Comparison of ENCODE assay signal across 22 cellular contexts in genomic region chr1:177789956-177790355, GRCh38.
DNase-seq lines count a peak whose midpoint lies in the region; ATAC-seq, FAIRE-seq and TF ChIP-seq lines count a peak whose summit lies in the region.
"Had no signal": no experiment of that assay in that cellular context is flagged by ENCODE, and none has a peak within 500 bp of the region (broad histone marks: within the 10 kb centered on the region; RNA-seq: fewer than 3 reads in every experiment).

No MANE protein-coding gene starts in this region.

- H3K4me2 ChIP-seq in HepG2 (ENCODE audit: low read depth, low read length) (no peak overlapping the region), KMS-11 (peak overlapping the region; percentile 0; the same call in 1 of the 2 replicates)
- H3K4me2 ChIP-seq: A549 had no signal

- H3K27me3 ChIP-seq in HepG2 (ENCODE audit: control insufficient read depth in 1 of 2, insufficient read depth in 2 of 2, low read length in 2 of 2) (peaks cover 0 to 4% of the 10 kb centered on the region in 2 experiments; a peak in 3 of 5 replicates), right lobe of liver (no peaks in the 10 kb centered on the region), KMS-11 (ENCODE audit: insufficient read depth, low read depth) (no peaks in the 10 kb centered on the region), spleen (replicated peaks in 1 of 7) (no peaks in the 10 kb centered on the region)

- TF ChIP-seq POLR2A in HepG2 (IDR thresholded peaks at IDR 0.05; ENCODE audit: insufficient read depth in 1 of 2, low read depth in 2 of 2, low read length in 2 of 2) (no peak), right lobe of liver (IDR thresholded peaks at IDR 0.05) (no peak), spleen (IDR thresholded peaks at IDR 0.05) (no peak)

- no peak overlapping the region for H2AFZ ChIP-seq in HepG2 (ENCODE audit: low read length)
- no peak overlapping the region for H2AFZ ChIP-seq in KMS-11 (ENCODE audit: low read depth)

- no peak overlapping the region for H3K4me3 ChIP-seq in HepG2 (replicated peaks in 1 of 3; ENCODE audit: insufficient read depth in 1 of 3, low read depth in 2 of 3, low read length in 3 of 3)
- no peak overlapping the region for H3K4me3 ChIP-seq in right lobe of liver
- H3K4me3 ChIP-seq in KMS-11 (IDR thresholded peaks at IDR 0.05; ENCODE audit: insufficient read depth, low read depth, low read length), result no peak overlapping the region
- no peak overlapping the region for H3K4me3 ChIP-seq in spleen
- H3K4me3 ChIP-seq in foreskin fibroblast (ENCODE audit: low read depth in 1 of 2, low read length in 2 of 2), result no peak overlapping the region
- H3K4me3 ChIP-seq: A549; BLaER1 treated with 17β-estradiol and CSF1 and Interleukin-3, amounts not matched to agents 10 nM and 100 nM had no signal

- peaks cover 8% of the 10 kb centered on the region; the same call in 1 of the 2 replicates for H3K4me1 ChIP-seq in HepG2 (ENCODE audit: insufficient read depth, low read length)
- no peaks in the 10 kb centered on the region for H3K4me1 ChIP-seq in right lobe of liver
- peaks cover 17% of the 10 kb centered on the region for H3K4me1 ChIP-seq in KMS-11 (ENCODE audit: low read depth, poor library complexity, severe bottlenecking)
- H3K4me1 ChIP-seq in spleen, result peaks cover 0 to 4% (median 0%) of the 10 kb centered on the region in 6 donors
- H3K4me1 ChIP-seq: A549, Caco-2 had no signal

- H3K9ac ChIP-seq in HepG2 (ENCODE audit: insufficient read depth, low read depth, low read length) (no peak overlapping the region), KMS-11 (no peak overlapping the region)
- H3K9ac ChIP-seq: BLaER1 treated with 17β-estradiol and CSF1 and Interleukin-3, amounts not matched to agents 10 nM and 100 nM had no signal

- WGBS in HepG2 (ENCODE audit: low lambda C conversion rate), result 1% methylated on average over 3 of the region's 3 CpGs
- 83% methylated on average over 3 of the region's 3 CpGs for WGBS in right lobe of liver (ENCODE audit: insufficient coverage, low coverage, low lambda C conversion rate, missing lambda C conversion rate)
- 68 to 88% (median 81%) methylated on average over 3 of the region's 3 CpGs for WGBS in spleen, 5 donors

- POLR2A ChIA-PET in HepG2 (lab: Yijun Ruan, JAX), result no interaction called here

- no peaks in the 10 kb centered on the region for H3K36me3 ChIP-seq in HepG2 (replicated peaks in 1 of 2; ENCODE audit: control insufficient read depth in 1 of 2, insufficient read depth in 2 of 2, low read length in 2 of 2)
- no peaks in the 10 kb centered on the region for H3K36me3 ChIP-seq in right lobe of liver
- no peaks in the 10 kb centered on the region for H3K36me3 ChIP-seq in KMS-11 (ENCODE audit: insufficient read depth)
- H3K36me3 ChIP-seq in spleen, result no peaks in the 10 kb centered on the region
- H3K36me3 ChIP-seq: BLaER1 treated with 17β-estradiol and CSF1 and Interleukin-3, amounts not matched to agents 10 nM and 100 nM had no signal

- in situ Hi-C loops in HepG2 (cut with HindIII; ENCODE audit: extremely low pct_ligation_motif_present, low pct_unique_long_range_greater_than_20kb), result loop anchor here (25.0 kb wide), 1 partner anchor 903 kb away; no protein-coding TSS in a partner anchor

- no peak for TF ChIP-seq RAD21 in HepG2 (CRISPR knock-in tag; IDR thresholded peaks at IDR 0.05)

- no TSS peak for BruUV-seq in HepG2 (replicated peaks; lab: Mats Ljungman, UMichigan)

- intact Hi-C loops in HepG2 (cut with micrococcal nuclease; ENCODE audit: unreplicated experiment) (no loop called here), right lobe of liver (cut with DNase I) (no loop called here), spleen (cut with DNase I; ENCODE audit: low total_unique reads) (loop anchor here (10.0 kb wide), 1 partner anchor 535 kb away; no protein-coding TSS in a partner anchor)

- ATAC-seq in HepG2, result no peak
- ATAC-seq in right lobe of liver, result no peak
- ATAC-seq: A549; CD8-positive, alpha-beta T cell had no signal

- TF ChIP-seq EP300 in HepG2 (IDR thresholded peaks at IDR 0.05; ENCODE audit: low read depth in 2 of 2, low read length in 2 of 2) (no peak), HepG2 (CRISPR knock-in tag; IDR thresholded peaks at IDR 0.05; ENCODE audit: borderline replicate concordance) (no peak)

- TF ChIP-seq CTCF in HepG2 (CRISPR knock-in tag; IDR thresholded peaks at IDR 0.05) (no peak), right lobe of liver (IDR thresholded peaks at IDR 0.05) (no peak), KMS-11 (conservative IDR thresholded peaks at IDR 0.05; ENCODE audit: low read depth, low read length) (no peak), spleen (IDR thresholded peaks at IDR 0.05 in 8 of 11, conservative IDR thresholded peaks at IDR 0.05 in 3 of 11) (no peak), foreskin fibroblast (IDR thresholded peaks at IDR 0.05; ENCODE audit: low read depth, low read length) (no peak)

- H4K20me1 ChIP-seq in HepG2 (ENCODE audit: insufficient read depth, low read length), result no peaks in the 10 kb centered on the region
- H4K20me1 ChIP-seq in KMS-11 (ENCODE audit: insufficient read depth), result no peaks in the 10 kb centered on the region
- H4K20me1 ChIP-seq: BLaER1 treated with 17β-estradiol and CSF1 and Interleukin-3, amounts not matched to agents 10 nM and 100 nM had no signal

- H3K27ac ChIP-seq in HepG2 (ENCODE audit: extremely low read length, insufficient read depth, low read length), result no peak overlapping the region
- H3K27ac ChIP-seq in right lobe of liver, result no peak overlapping the region
- H3K27ac ChIP-seq in KMS-11, result no peak overlapping the region
- H3K27ac ChIP-seq in spleen, result peak overlapping the region; percentile 23 to 85 (median 67)
- H3K27ac ChIP-seq: 22Rv1, A549, C4-2B had no signal

- no peaks in the 10 kb centered on the region for H3K9me3 ChIP-seq in HepG2 (ENCODE audit: low read length)
- H3K9me3 ChIP-seq in right lobe of liver, result no peaks in the 10 kb centered on the region
- H3K9me3 ChIP-seq in spleen, result no peaks in the 10 kb centered on the region
- H3K9me3 ChIP-seq: A549, Caco-2 had no signal

- CTCF ChIA-PET in HepG2 (lab: Yijun Ruan, JAX; ENCODE audit: low intra/inter-chr PET ratio, low total read pairs), result no interaction called here

- FAIRE-seq in HepG2 (lab: Jason Lieb, UNC), result no peak
- FAIRE-seq: A549, G401.6, GM12891 had no signal

- H3K79me2 ChIP-seq in HepG2 (ENCODE audit: insufficient read depth, low read length) (no peaks in the 10 kb centered on the region), KMS-11 (ENCODE audit: insufficient read depth, low read depth) (no peaks in the 10 kb centered on the region)

- DNase-seq in HepG2 (ENCODE audit: low spot score) (no peak), right lobe of liver (no peak), spleen (no peak), foreskin fibroblast (no peak), DMS79 (lab: John Stamatoyannopoulos, UW) (no peak)
- DNase-seq: AML-193; Caco-2; Calu3; CD4-positive, alpha-beta T cell; CD8-positive, alpha-beta T cell; DMS 273 treated with DMSO at 0.1 percent for 48 hours; DMS153; DMS53; DMS79 treated with DMSO at 0.1 percent for 48 hours; GF-D8 had no signal

TF ChIP-seq in HepG2, 621 proteins besides CTCF, POLR2A, EP300 and RAD21 (continues in another document):
- TF ChIP-seq MAZ (IDR thresholded peaks at IDR 0.05; ENCODE audit: borderline replicate concordance, low read depth, low read length) (no peak), MAZ (CRISPR knock-in tag; IDR thresholded peaks at IDR 0.05; ENCODE audit: low read depth) (no peak)

Comparison
In these comparisons a context has a peak if more than half of its experiments do, and no peak if none do; other contexts are left out.
1. H3K27ac ChIP-seq: peak in spleen (8 of 8); none in HepG2 (single experiment), right lobe of liver (0 of 3) and KMS-11 (single experiment).